ENCODE assay signal across 1 cellular context in genomic region chr17:29169806-29170591, GRCh38.
A peak's percentile ranks its signal among the peaks of the same experiment; 100 is the strongest.
TF ChIP-seq lines count a peak whose summit lies in the region.

No MANE protein-coding gene starts in this region.

TF ChIP-seq in HepG2, 621 proteins besides CTCF, POLR2A, EP300 and RAD21 (continued from another document):
- 0 out of 2 replicates have a peak, but pooled peaks have one; percentile 36 for TF ChIP-seq MIER3 (CRISPR knock-in tag; IDR thresholded peaks at IDR 0.05; ENCODE audit: borderline replicate concordance)
- TF ChIP-seq NR2F6 (IDR thresholded peaks at IDR 0.05), result no peak
- TF ChIP-seq NR2F6 (CRISPR knock-in tag; IDR thresholded peaks at IDR 0.05), result peak; percentile 66
- TF ChIP-seq RXRB (CRISPR knock-in tag; IDR thresholded peaks at IDR 0.05; ENCODE audit: borderline replicate concordance), result peak; percentile 41; the same call in 1 of the 2 replicates
- TF ChIP-seq LCORL (IDR thresholded peaks at IDR 0.05), result no peak
- peak; percentile 75 for TF ChIP-seq LCORL (CRISPR knock-in tag; IDR thresholded peaks at IDR 0.05)
- TF ChIP-seq MTA1 (CRISPR knock-in tag; IDR thresholded peaks at IDR 0.05; ENCODE audit: borderline replicate concordance), result peak; percentile 43; the same call in 1 of the 2 replicates
- TF ChIP-seq RARA (CRISPR knock-in tag; IDR thresholded peaks at IDR 0.05), result 0 out of 2 replicates have a peak, but pooled peaks have one; percentile 48
- TF ChIP-seq KLF12 (CRISPR knock-in tag; IDR thresholded peaks at IDR 0.05; ENCODE audit: borderline replicate concordance), result 0 out of 2 replicates have a peak, but pooled peaks have one; percentile 24
- 0 out of 2 replicates have a peak, but pooled peaks have one; percentile 18 for TF ChIP-seq ATF2 (CRISPR knock-in tag; IDR thresholded peaks at IDR 0.05)
- peak; percentile 65 for TF ChIP-seq SALL1 (CRISPR knock-in tag; IDR thresholded peaks at IDR 0.05)
- TF ChIP-seq RXRA (CRISPR knock-in tag; IDR thresholded peaks at IDR 0.05), result 0 out of 2 replicates have a peak, but pooled peaks have one; percentile 16
- no peak for TF ChIP-seq STAT6 (CRISPR knock-in tag; IDR thresholded peaks at IDR 0.05; ENCODE audit: borderline replicate concordance)
- TF ChIP-seq ZBTB26 (CRISPR knock-in tag; IDR thresholded peaks at IDR 0.05; ENCODE audit: borderline replicate concordance), result peak; percentile 57; the same call in 1 of the 2 replicates
- TF ChIP-seq ZNF362 (CRISPR knock-in tag; IDR thresholded peaks at IDR 0.05; ENCODE audit: borderline replicate concordance), result no peak
- TF ChIP-seq MYPOP (CRISPR knock-in tag; IDR thresholded peaks at IDR 0.05), result no peak
- peak; percentile 55 for TF ChIP-seq ZFX (CRISPR knock-in tag; IDR thresholded peaks at IDR 0.05; ENCODE audit: low read depth)
- no peak for TF ChIP-seq SMAD3 (CRISPR knock-in tag; IDR thresholded peaks at IDR 0.05)
- no peak for TF ChIP-seq NCOA1 (CRISPR knock-in tag; IDR thresholded peaks at IDR 0.05)
- 0 out of 3 replicates have a peak, but pooled peaks have one; percentile 24 for TF ChIP-seq MXI1 (IDR thresholded peaks at IDR 0.05; ENCODE audit: borderline replicate concordance, low read depth, low read length)
- TF ChIP-seq ZNF18 (CRISPR knock-in tag; IDR thresholded peaks at IDR 0.05; ENCODE audit: insufficient replicate concordance), result no peak
- peak in 1 of 2 experiments; percentile 41; a peak in 1 of 4 replicates for TF ChIP-seq HMGXB4 (CRISPR knock-in tag; IDR thresholded peaks at IDR 0.05; ENCODE audit: borderline replicate concordance in 1 of 2, low read depth in 1 of 2)
- TF ChIP-seq NR2F2 (IDR thresholded peaks at IDR 0.05; ENCODE audit: borderline replicate concordance, low read depth), result 0 out of 2 replicates have a peak, but pooled peaks have one; percentile 49
- TF ChIP-seq SPEN (CRISPR knock-in tag; IDR thresholded peaks at IDR 0.05; ENCODE audit: low read depth), result peak; percentile 58; the same call in 1 of the 2 replicates
